In the genomic region with DNA sequence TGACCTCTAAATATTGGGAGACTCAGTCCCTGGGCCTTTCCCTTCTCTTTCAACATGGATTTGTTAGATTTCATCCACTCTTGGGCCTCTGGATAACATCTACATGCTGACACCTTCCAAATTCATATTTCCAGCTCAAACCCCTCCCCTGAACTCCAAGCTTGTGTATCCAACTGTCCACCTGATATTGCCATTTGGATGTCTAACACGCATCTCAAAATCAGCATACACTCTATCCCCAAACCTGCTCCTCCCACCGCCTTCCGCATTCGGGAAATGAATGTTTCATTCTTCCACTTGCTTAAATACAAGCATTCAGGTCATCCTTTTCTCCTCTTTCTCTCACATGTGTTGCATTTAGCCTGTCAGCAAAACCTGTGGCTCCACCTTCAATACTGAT, we compare ENCODE assay signal across 24 cellular contexts.
"Had no signal": no experiment of that assay in that cellular context is flagged by ENCODE, and none has a peak within 500 bp of the region (broad histone marks: within the 10 kb centered on the region; RNA-seq: fewer than 3 reads in every experiment).

No MANE protein-coding gene starts in this region.

- H3K27ac ChIP-seq: stomach, suprapubic skin, testis, thoracic aorta, thyroid gland, tibial artery, tibial nerve, transverse colon, upper lobe of left lung, upper lobe of right lung, uterus, vagina had no signal

- H3K36me3 ChIP-seq: stomach, suprapubic skin, thoracic aorta, thyroid gland, tibial artery, tibial nerve, transverse colon, upper lobe of left lung, upper lobe of right lung, uterus, vagina had no signal

- H3K9me3 ChIP-seq: suprapubic skin, testis, thoracic aorta, thyroid gland, tibial artery, tibial nerve, transverse colon, upper lobe of left lung, upper lobe of right lung, uterus, vagina had no signal

- H3K4me3 ChIP-seq: stomach, suprapubic skin, testis, thoracic aorta, thyroid gland, tibial artery, tibial nerve, transverse colon, upper lobe of left lung, upper lobe of right lung, uterus, vagina had no signal

- DNase-seq: stimulated activated CD4-positive, alpha-beta T cell treated with anti-CD3 and anti-CD28 coated beads, Interleukin-2, amount 100 ng/mL, for 48 hours; stimulated activated CD4-positive, alpha-beta T cell treated with anti-CD3 and anti-CD28 coated beads, Interleukin-4, amount 100 ng/mL, for 1 hour; stimulated activated CD4-positive, alpha-beta T cell treated with anti-CD3 and anti-CD28 coated beads, Interleukin-4, amount 100 ng/mL, for 24 hours; stimulated activated CD4-positive, alpha-beta T cell treated with anti-CD3 and anti-CD28 coated beads, Interleukin-4, amount 100 ng/mL, for 4 hours; stimulated activated CD8-positive, alpha-beta memory T cell treated with anti-CD3 and anti-CD28 coated beads, Interleukin-4, amount 100 ng/mL, for 48 hours; stimulated activated naive B cell treated with anti-CD40 and anti-IgM and Interleukin-4, amounts not matched to agents 10 μg/mL and 1 μg/mL and 100 μg/mL, for 72 hours; stimulated activated naive CD4-positive, alpha-beta T cell; stimulated activated naive CD4-positive, alpha-beta T cell treated with Interleukin-2 at 50 U/mL for 16 hours; stimulated activated naive CD8-positive, alpha-beta T cell treated with anti-CD3 and anti-CD28 coated beads, Interleukin-15, amount 100 ng/mL, for 72 hours; stimulated activated naive CD8-positive, alpha-beta T cell treated with anti-CD3 and anti-CD28 coated beads, Interleukin-15, Interleukin-2, amounts not matched to agents 100 U/mL and 50 U/mL, for 24 hours; stomach; substantia nigra; testis; thyroid gland; tibial artery; transverse colon; trophoblast cell; upper lobe of left lung; upper lobe of right lung; uterus had no signal

- H3K4me1 ChIP-seq: stomach, testis, thyroid gland, tibial artery, tibial nerve, transverse colon, upper lobe of left lung, upper lobe of right lung, uterus, vagina had no signal
